23 cellular contexts compared by ENCODE assay signal in the genomic region with DNA sequence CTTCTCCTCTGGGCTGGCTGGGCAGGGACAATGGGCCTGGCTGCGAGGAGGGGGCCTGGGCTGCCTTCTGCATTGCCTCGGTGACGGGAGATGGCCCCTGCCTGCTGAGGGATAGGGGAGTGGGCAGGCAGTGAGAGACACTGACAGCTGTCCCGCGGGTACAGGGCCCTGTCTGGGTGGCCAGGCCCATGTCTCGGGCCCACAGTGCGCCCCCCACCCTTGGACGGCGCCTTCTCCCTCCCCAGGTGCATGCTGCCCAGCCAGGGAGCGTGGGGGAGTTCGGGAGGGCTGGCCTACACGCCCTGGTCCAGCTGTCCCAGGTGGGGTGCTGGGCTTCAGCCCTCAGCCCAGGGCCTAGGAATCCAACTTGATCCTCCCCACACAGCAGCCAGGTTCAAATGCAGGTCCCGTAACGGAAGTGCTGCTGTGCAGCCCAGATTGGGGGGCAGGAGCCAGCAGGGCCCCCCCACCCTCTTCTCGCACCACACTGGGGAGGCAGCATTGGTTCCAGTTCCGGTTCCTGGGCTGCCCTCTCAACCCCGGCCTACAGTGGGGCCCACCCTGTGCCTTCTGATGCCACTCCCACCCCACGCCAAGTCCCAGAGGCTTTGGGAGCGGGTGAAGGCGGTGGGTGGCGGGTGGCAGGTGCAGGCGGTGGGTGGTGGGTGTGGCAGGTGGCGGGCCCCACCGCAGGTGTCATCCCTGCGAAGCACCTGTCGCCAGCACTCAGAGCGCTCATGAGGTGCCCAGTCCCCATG. TPM values are rescaled to one million over a fixed set of nuclear protein-coding genes. Genes with fewer than 3 reads are reported as not detected.
A peak's percentile ranks its signal among the peaks of the same experiment; 100 is the strongest.
DNase-seq lines count a peak whose midpoint lies in the region; ATAC-seq and TF ChIP-seq lines count a peak whose summit lies in the region.
"Had no signal": no experiment of that assay in that cellular context is flagged by ENCODE, and none has a peak within 500 bp of the region (broad histone marks: within the 10 kb centered on the region; RNA-seq: fewer than 3 reads in every experiment).

No MANE protein-coding gene starts in this region.

- no peak for ATAC-seq in left ventricle myocardium superior

- no peaks in the 10 kb centered on the region for H4K20me1 ChIP-seq in SU-DHL-6 (ENCODE audit: low read depth, low read length)

- POLR2A ChIA-PET in GM10248 (lab: Yijun Ruan, JAX) = no interaction called here

- H3K9me3 Mint-ChIP-seq in activated CD4-positive, alpha-beta T cell treated with anti-CD3 and anti-CD28 coated beads, Interleukin-2, amount 10 ng/mL, durations not matched to agents 24 days and 14 days = no peaks in the 10 kb centered on the region
- H3K9me3 Mint-ChIP-seq: dendritic cell treated with granulocyte-macrophage colony-stimulating factor and Interleukin-4, amounts not matched to agents 40 ng/mL and 50 ng/mL, for 4 days had no signal

- no peak overlapping the region for H3K4me3 ChIP-seq in left ventricle myocardium inferior
- no peak overlapping the region for H3K4me3 ChIP-seq in SU-DHL-6 (ENCODE audit: insufficient read depth, low read length, poor library complexity, severe bottlenecking)
- H3K4me3 ChIP-seq in muscle layer of colon (ENCODE audit: low read depth in 1 of 2, low read length in 2 of 2) = no peak overlapping the region
- H3K4me3 ChIP-seq: tibial nerve had no signal

- no peak overlapping the region for H3K27ac Mint-ChIP-seq in activated CD4-positive, alpha-beta T cell treated with anti-CD3 and anti-CD28 coated beads, Interleukin-2, amount 10 ng/mL, durations not matched to agents 24 days and 14 days
- H3K27ac Mint-ChIP-seq: dendritic cell treated with granulocyte-macrophage colony-stimulating factor and Interleukin-4, amounts not matched to agents 40 ng/mL and 50 ng/mL, for 4 days had no signal

- peak overlapping the region; percentile 42 for H3K9ac ChIP-seq in SU-DHL-6 (ENCODE audit: low read length)
- no peak overlapping the region for H3K9ac ChIP-seq in muscle layer of colon (ENCODE audit: low read length)
- H3K9ac ChIP-seq: KMS-11 had no signal

- H3K4me2 ChIP-seq in SU-DHL-6 (ENCODE audit: low read depth, low read length, poor library complexity, severe bottlenecking) = peak overlapping the region; percentile 79
- H3K4me2 ChIP-seq: KMS-11 had no signal

- peaks cover 8% of the 10 kb centered on the region for H3K4me1 Mint-ChIP-seq in activated CD4-positive, alpha-beta T cell treated with anti-CD3 and anti-CD28 coated beads, Interleukin-2, amount 10 ng/mL, durations not matched to agents 24 days and 14 days

- H3K27me3 ChIP-seq in left ventricle myocardium inferior (ENCODE audit: low read depth) (no peaks in the 10 kb centered on the region), SU-DHL-6 (ENCODE audit: low read length) (no peaks in the 10 kb centered on the region), muscle layer of colon (ENCODE audit: control insufficient read depth in 1 of 2, insufficient read depth in 2 of 2, low read length in 2 of 2) (no peaks in the 10 kb centered on the region)
- H3K27me3 ChIP-seq: neutrophil, tibial nerve had no signal

- no peak for TF ChIP-seq CTCF in left ventricle myocardium inferior (IDR thresholded peaks at IDR 0.05; ENCODE audit: borderline replicate concordance)
- TF ChIP-seq CTCF in SU-DHL-6 (IDR thresholded peaks at IDR 0.05; ENCODE audit: insufficient read depth, low read length, poor library complexity, severe bottlenecking) = no peak
- TF ChIP-seq CTCF in GM10248 (IDR thresholded peaks at IDR 0.05; ENCODE audit: control extremely low read depth, extremely low read depth, low read depth, missing control alignments) = no peak

- H3K27ac ChIP-seq in left ventricle myocardium inferior (replicated peaks) (peak overlapping the region; percentile 30), SU-DHL-6 (ENCODE audit: low read depth, low read length) (peak overlapping the region; percentile 97), muscle layer of colon (ENCODE audit: low read depth, low read length) (peak overlapping the region; percentile 96)
- H3K27ac ChIP-seq: KMS-11, neutrophil had no signal

- H3K9me2 ChIP-seq in SU-DHL-6 (replicated peaks; ENCODE audit: insufficient read depth, low read length) = no peaks in the 10 kb centered on the region

- peaks cover 50% of the 10 kb centered on the region for H3K79me2 ChIP-seq in SU-DHL-6 (ENCODE audit: insufficient read depth, low read length)

- H3K36me3 ChIP-seq in left ventricle myocardium inferior = peaks cover 77% of the 10 kb centered on the region
- no peaks in the 10 kb centered on the region for H3K36me3 ChIP-seq in SU-DHL-6 (ENCODE audit: low read length)
- H3K36me3 ChIP-seq in muscle layer of colon (ENCODE audit: insufficient read depth, low read length) = peaks cover 40% of the 10 kb centered on the region
- H3K36me3 ChIP-seq: neutrophil had no signal

- H3K27me3 Mint-ChIP-seq in activated CD4-positive, alpha-beta T cell treated with anti-CD3 and anti-CD28 coated beads, Interleukin-2, amount 10 ng/mL, durations not matched to agents 24 days and 14 days = no peaks in the 10 kb centered on the region
- H3K27me3 Mint-ChIP-seq: dendritic cell treated with granulocyte-macrophage colony-stimulating factor and Interleukin-4, amounts not matched to agents 40 ng/mL and 50 ng/mL, for 4 days had no signal

- H3K4me3 Mint-ChIP-seq in activated CD4-positive, alpha-beta T cell treated with anti-CD3 and anti-CD28 coated beads, Interleukin-2, amount 10 ng/mL, durations not matched to agents 24 days and 14 days = no peak overlapping the region
- H3K4me3 Mint-ChIP-seq: dendritic cell treated with granulocyte-macrophage colony-stimulating factor and Interleukin-4, amounts not matched to agents 40 ng/mL and 50 ng/mL, for 4 days had no signal

- H3K4me1 ChIP-seq in left ventricle myocardium inferior (peaks cover 67% of the 10 kb centered on the region), muscle layer of colon (ENCODE audit: insufficient read depth, low read length) (peaks cover 42% of the 10 kb centered on the region)

- H3F3A ChIP-seq in SU-DHL-6 (ENCODE audit: insufficient read depth) = peaks cover 28% of the 10 kb centered on the region

- H3K9me3 ChIP-seq in left ventricle myocardium inferior (replicated peaks) = no peaks in the 10 kb centered on the region
- no peaks in the 10 kb centered on the region for H3K9me3 ChIP-seq in SU-DHL-6 (ENCODE audit: insufficient read depth, low read length)
- no peaks in the 10 kb centered on the region for H3K9me3 ChIP-seq in muscle layer of colon (ENCODE audit: low read length)
- H3K9me3 ChIP-seq: neutrophil, tibial nerve had no signal

- DNase-seq in left ventricle myocardium inferior (no peak), left ventricle myocardium superior (no peak), GM10248 (ENCODE audit: extremely low spot score) (no peak), amygdala (lab: John Stamatoyannopoulos, UW) (no peak)
- no peak for DNase-seq in stimulated activated CD4-positive, alpha-beta T cell treated with anti-CD3 and anti-CD28 coated beads, Interleukin-2, amount 100 ng/mL, for 48 hours
- no peak for DNase-seq in activated CD4-positive, alpha-beta T cell treated with anti-CD3 and anti-CD28 coated beads, Interleukin-2, amount 10 ng/mL, durations not matched to agents 24 days and 14 days
- DNase-seq: activated CD4-positive, alpha-beta T cell treated with anti-CD3 and anti-CD28 coated beads, Interleukin-2, amount 50 U/mL, for 1 hour; activated CD8-positive, alpha-beta memory T cell treated with anti-CD3 and anti-CD28 coated beads, Interleukin-2, amount 50 U/mL, for 48 hours; activated effector memory CD4-positive, alpha-beta T cell treated with anti-CD3 and anti-CD28 coated beads, Interleukin-2, amount 50 U/mL, for 16 hours; DMS 273 treated with DMSO at 0.1 percent for 48 hours; foreskin melanocyte; GF-D8; NCI-H1048; NCI-H2029; NCI-H446 treated with DMSO at 0.1 percent for 48 hours; retina had no signal

- peaks cover 12% of the 10 kb centered on the region for H3K36me3 Mint-ChIP-seq in activated CD4-positive, alpha-beta T cell treated with anti-CD3 and anti-CD28 coated beads, Interleukin-2, amount 10 ng/mL, durations not matched to agents 24 days and 14 days (ENCODE audit: low read depth)

- CTCF ChIA-PET in GM10248 (lab: Yijun Ruan, JAX) = interaction anchor here (1.0 kb wide), 1 partner anchor 8 kb away, joined by 5 read pairs; a partner anchor contains a TSS

- intact Hi-C loops in left ventricle myocardium inferior (cut with micrococcal nuclease) = no loop called here
- intact Hi-C loops in left ventricle myocardium superior (cut with micrococcal nuclease) = no loop called here
- intact Hi-C loops in activated CD4-positive, alpha-beta T cell treated with anti-CD3 and anti-CD28 coated beads, Interleukin-2, amount 10 ng/mL, durations not matched to agents 24 days and 14 days (cut with micrococcal nuclease) = no loop called here

- no peak overlapping the region for H2AFZ ChIP-seq in SU-DHL-6 (ENCODE audit: low read depth, low read length, severe bottlenecking)

RNA-seq across cellular contexts. Expression of a gene that starts 7.3 kb away (rescaled TPM):
- total RNA-seq in left ventricle myocardium inferior (31.7 TPM), left ventricle myocardium superior (34.8 TPM)
- 61.8 and 62.9 TPM in 2 replicates for total RNA-seq in activated CD4-positive, alpha-beta T cell treated with anti-CD3 and anti-CD28 coated beads, Interleukin-2, amount 10 ng/mL, durations not matched to agents 24 days and 14 days

RNA-seq across cellular contexts. Expression of a gene that starts 16.2 kb away (rescaled TPM):
- total RNA-seq in left ventricle myocardium inferior (412 TPM), left ventricle myocardium superior (653 TPM)
- total RNA-seq in activated CD4-positive, alpha-beta T cell treated with anti-CD3 and anti-CD28 coated beads, Interleukin-2, amount 10 ng/mL, durations not matched to agents 24 days and 14 days = 224 and 225 TPM in 2 replicates

RNA-seq across cellular contexts. Expression of a gene that starts 51.0 kb away (rescaled TPM):
- total RNA-seq in left ventricle myocardium inferior (not detected), left ventricle myocardium superior (not detected)
- total RNA-seq in activated CD4-positive, alpha-beta T cell treated with anti-CD3 and anti-CD28 coated beads, Interleukin-2, amount 10 ng/mL, durations not matched to agents 24 days and 14 days = not detected in 2 replicates
- total RNA-seq: A172, tibial nerve had no signal

RNA-seq across cellular contexts. Expression of a gene that starts 51.5 kb away (rescaled TPM):
- total RNA-seq in left ventricle myocardium inferior = 41.8 TPM
- 49.7 TPM for total RNA-seq in left ventricle myocardium superior
- 6.4 TPM in 2 replicates for total RNA-seq in activated CD4-positive, alpha-beta T cell treated with anti-CD3 and anti-CD28 coated beads, Interleukin-2, amount 10 ng/mL, durations not matched to agents 24 days and 14 days

Comparison
In these comparisons a context has a peak if more than half of its experiments do, and no peak if none do; other contexts are left out.
1. H3K27ac ChIP-seq: peak in every context shown above with its lines; median percentile 97 in SU-DHL-6; 96 in muscle layer of colon; 30 in left ventricle myocardium inferior.